Comparison of ENCODE assay signal across 16 cellular contexts in the genomic region with DNA sequence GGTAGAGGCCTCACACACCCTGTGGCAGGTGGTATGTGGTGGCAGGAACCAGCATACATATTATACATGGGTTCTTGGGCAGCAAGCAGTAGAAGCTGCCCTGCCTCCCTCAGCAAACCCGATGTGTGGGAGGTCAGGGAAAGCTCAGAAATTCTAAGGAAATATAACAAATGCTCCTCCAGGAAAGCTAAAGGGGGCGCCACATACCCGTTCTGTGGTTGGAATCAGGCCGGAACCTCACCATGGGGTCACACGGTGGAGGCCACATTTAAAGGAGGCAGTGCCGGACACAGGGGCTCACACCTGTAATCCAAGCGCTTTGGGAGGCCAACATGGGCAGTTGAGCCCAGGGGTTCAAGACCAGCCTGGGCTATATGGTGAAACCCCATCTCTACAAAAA. TPM values are rescaled to one million over a fixed set of nuclear protein-coding genes. Genes with fewer than 3 reads are reported as not detected.
DNase-seq lines count a peak whose midpoint lies in the region; ATAC-seq and TF ChIP-seq lines count a peak whose summit lies in the region.
"Had no signal": no experiment of that assay in that cellular context is flagged by ENCODE, and none has a peak within 500 bp of the region (broad histone marks: within the 10 kb centered on the region; RNA-seq: fewer than 3 reads in every experiment).

No MANE protein-coding gene starts in this region.

- TF ChIP-seq CTCF in C4-2B (conservative IDR thresholded peaks at IDR 0.05) (peak; percentile 15; the same call in 1 of the 2 replicates), chondrocyte (IDR thresholded peaks at IDR 0.05) (peak; percentile 65), right lobe of liver (IDR thresholded peaks at IDR 0.05) (peak in 3 of 4 donors; percentile 17 to 37 (median 19)), GM10266 (IDR thresholded peaks at IDR 0.05; ENCODE audit: control insufficient read depth, insufficient read depth, low read depth, missing control alignments) (no peak)

- H3K4me3 Mint-ChIP-seq in chondrocyte (ENCODE audit: unreplicated experiment), result no peak overlapping the region
- no peak overlapping the region for H3K4me3 Mint-ChIP-seq in naive thymus-derived CD4-positive, alpha-beta T cell
- H3K4me3 Mint-ChIP-seq: activated CD4-positive, alpha-beta T cell treated with anti-CD3 and anti-CD28 coated beads, Interleukin-2, amount 10 ng/mL, durations not matched to agents 24 days and 14 days; CD4-positive, CD25-positive, alpha-beta regulatory T cell had no signal

- CTCF ChIA-PET in naive thymus-derived CD4-positive, alpha-beta T cell (lab: Charles Lee), result no interaction called here

- no peaks in the 10 kb centered on the region for H3K4me1 ChIP-seq in right lobe of liver
- H3K4me1 ChIP-seq in naive thymus-derived CD4-positive, alpha-beta T cell (ENCODE audit: control insufficient read depth in 2 of 2, insufficient read depth in 2 of 2, low read length in 2 of 2), result no peaks in the 10 kb centered on the region

- no peaks in the 10 kb centered on the region for H3K36me3 Mint-ChIP-seq in chondrocyte (ENCODE audit: low read depth)
- no peaks in the 10 kb centered on the region for H3K36me3 Mint-ChIP-seq in naive thymus-derived CD4-positive, alpha-beta T cell
- H3K36me3 Mint-ChIP-seq: CD4-positive, CD25-positive, alpha-beta regulatory T cell had no signal

- TF ChIP-seq POLR2A in right lobe of liver (IDR thresholded peaks at IDR 0.05), result no peak

- no peaks in the 10 kb centered on the region for H3K9me3 ChIP-seq in MG63
- no peaks in the 10 kb centered on the region for H3K9me3 ChIP-seq in right lobe of liver
- no peaks in the 10 kb centered on the region for H3K9me3 ChIP-seq in naive thymus-derived CD4-positive, alpha-beta T cell (ENCODE audit: control insufficient read depth in 2 of 3, low read length in 3 of 3)
- H3K9me3 ChIP-seq: mucosa of descending colon, thoracic aorta had no signal

- DNase-seq in MG63 (peak; percentile 30), chondrocyte (ENCODE audit: low spot score) (peak; percentile 59), right lobe of liver (no peak), GM10266 (ENCODE audit: extremely low spot score) (no peak), NCI-H1092 treated with DMSO at 0.1 percent for 48 hours (lab: John Stamatoyannopoulos, UW) (no peak)
- no peak for DNase-seq in naive thymus-derived CD4-positive, alpha-beta T cell
- no peak for DNase-seq in activated CD4-positive, alpha-beta T cell treated with anti-CD3 and anti-CD28 coated beads, Interleukin-2, amount 50 U/mL, for 48 hours
- DNase-seq: activated CD4-positive, alpha-beta T cell treated with anti-CD3 and anti-CD28 coated beads, Interleukin-2, amount 10 ng/mL, durations not matched to agents 24 days and 14 days; activated effector memory CD4-positive, alpha-beta T cell treated with Interleukin-2 at 50 U/mL for 16 hours; CD4-positive, CD25-positive, alpha-beta regulatory T cell; cortex of kidney; mucosa of descending colon; NCI-H226; right cardiac atrium had no signal

- no peaks in the 10 kb centered on the region for H3K36me3 ChIP-seq in MG63
- H3K36me3 ChIP-seq in right lobe of liver, result no peaks in the 10 kb centered on the region
- no peaks in the 10 kb centered on the region for H3K36me3 ChIP-seq in naive thymus-derived CD4-positive, alpha-beta T cell (ENCODE audit: control insufficient read depth in 2 of 3, insufficient read depth in 3 of 3, low read length in 3 of 3)
- H3K36me3 ChIP-seq: thoracic aorta had no signal

- POLR2A ChIA-PET in naive thymus-derived CD4-positive, alpha-beta T cell (lab: Charles Lee), result no interaction called here

- no peaks in the 10 kb centered on the region for H3K27me3 Mint-ChIP-seq in chondrocyte (ENCODE audit: low read depth)
- no peaks in the 10 kb centered on the region for H3K27me3 Mint-ChIP-seq in naive thymus-derived CD4-positive, alpha-beta T cell
- H3K27me3 Mint-ChIP-seq: activated CD4-positive, alpha-beta T cell treated with anti-CD3 and anti-CD28 coated beads, Interleukin-2, amount 10 ng/mL, durations not matched to agents 24 days and 14 days had no signal

- no peak overlapping the region for H3K27ac Mint-ChIP-seq in chondrocyte (ENCODE audit: unreplicated experiment)
- no peak overlapping the region for H3K27ac Mint-ChIP-seq in naive thymus-derived CD4-positive, alpha-beta T cell
- H3K27ac Mint-ChIP-seq: activated CD4-positive, alpha-beta T cell treated with anti-CD3 and anti-CD28 coated beads, Interleukin-2, amount 10 ng/mL, durations not matched to agents 24 days and 14 days; CD4-positive, CD25-positive, alpha-beta regulatory T cell had no signal

- no peaks in the 10 kb centered on the region for H3K4me1 Mint-ChIP-seq in chondrocyte (ENCODE audit: low read depth)
- H3K4me1 Mint-ChIP-seq in naive thymus-derived CD4-positive, alpha-beta T cell, result no peaks in the 10 kb centered on the region
- H3K4me1 Mint-ChIP-seq: activated CD4-positive, alpha-beta T cell treated with anti-CD3 and anti-CD28 coated beads, Interleukin-2, amount 10 ng/mL, durations not matched to agents 24 days and 14 days; CD4-positive, CD25-positive, alpha-beta regulatory T cell had no signal

- intact Hi-C loops in right lobe of liver (cut with DNase I), result loop anchor here (5.0 kb wide), 3 partner anchors 71 to 146 kb away; no protein-coding TSS in a partner anchor
- intact Hi-C loops in naive thymus-derived CD4-positive, alpha-beta T cell (cut with micrococcal nuclease), result no loop called here

- 39% methylated on average over 5 of the region's 7 CpGs for whole genome bisulfite sequencing in right lobe of liver (ENCODE audit: insufficient coverage, low coverage, low lambda C conversion rate, missing lambda C conversion rate)

- H3K27ac ChIP-seq in C4-2B, result no peak overlapping the region
- H3K27ac ChIP-seq in right lobe of liver, result no peak overlapping the region
- H3K27ac ChIP-seq in naive thymus-derived CD4-positive, alpha-beta T cell (ENCODE audit: low read depth, low read length), result no peak overlapping the region
- H3K27ac ChIP-seq: thoracic aorta had no signal

- peak in 2 of 4 donors; percentile 17 to 26 for ATAC-seq in right lobe of liver
- ATAC-seq in naive thymus-derived CD4-positive, alpha-beta T cell, result no peak
- ATAC-seq: mucosa of descending colon, right cardiac atrium had no signal

- H3K27me3 ChIP-seq in MG63 (no peaks in the 10 kb centered on the region), right lobe of liver (no peaks in the 10 kb centered on the region)
- no peaks in the 10 kb centered on the region for H3K27me3 ChIP-seq in naive thymus-derived CD4-positive, alpha-beta T cell (ENCODE audit: control insufficient read depth in 2 of 2, insufficient read depth in 2 of 2, low read length in 2 of 2)

- H3K9me3 Mint-ChIP-seq in chondrocyte (ENCODE audit: low read depth), result no peaks in the 10 kb centered on the region
- no peaks in the 10 kb centered on the region for H3K9me3 Mint-ChIP-seq in naive thymus-derived CD4-positive, alpha-beta T cell
- H3K9me3 Mint-ChIP-seq: activated CD4-positive, alpha-beta T cell treated with anti-CD3 and anti-CD28 coated beads, Interleukin-2, amount 10 ng/mL, durations not matched to agents 24 days and 14 days had no signal

- H3K4me3 ChIP-seq in MG63 (no peak overlapping the region), right lobe of liver (no peak overlapping the region)
- H3K4me3 ChIP-seq in naive thymus-derived CD4-positive, alpha-beta T cell (ENCODE audit: low read length), result no peak overlapping the region
- H3K4me3 ChIP-seq: mucosa of descending colon, thoracic aorta had no signal

RNA-seq across cellular contexts. Expression of gene KATNB1, which starts 12.4 kb away (rescaled TPM):
- total RNA-seq in MG63 (2014; rRNA removed; shearing (Covaris generic); ENCODE audit: low replicate concordance), result 22.6 and 62.7 TPM in 2 replicates
- total RNA-seq in chondrocyte (14.0 to 20.6 TPM (median 14.7 TPM) in 3 replicates), right lobe of liver (10 to 100 TPM in 2 of 6 experiments, 1 to 10 TPM in 4; 5.6 to 17.5 (median 8.5) TPM)
- total RNA-seq in naive thymus-derived CD4-positive, alpha-beta T cell, result 10 to 100 TPM; 20.4 to 30.4 (median 26.0) TPM
- 10 to 100 TPM; 25.2 to 32.9 TPM for polyA plus RNA-seq in naive thymus-derived CD4-positive, alpha-beta T cell

RNA-seq across cellular contexts. Expression of gene DRC7, which starts 28.6 kb away (rescaled TPM):
- not detected in 2 replicates for total RNA-seq in MG63 (2014; rRNA removed; shearing (Covaris generic); ENCODE audit: low replicate concordance)
- not detected in 3 replicates for total RNA-seq in chondrocyte
- total RNA-seq in right lobe of liver, result under 1 TPM; 0.06 to 0.37 (median 0.19) TPM
- not detected for total RNA-seq in naive thymus-derived CD4-positive, alpha-beta T cell
- polyA plus RNA-seq in naive thymus-derived CD4-positive, alpha-beta T cell, result not detected
- total RNA-seq: activated CD4-positive, alpha-beta T cell treated with anti-CD3 and anti-CD28 coated beads, Interleukin-2, amount 10 ng/mL, durations not matched to agents 24 days and 14 days; CD4-positive, CD25-positive, alpha-beta regulatory T cell; mucosa of descending colon; right cardiac atrium; thoracic aorta had no signal
- polyA plus RNA-seq: CD4-positive, CD25-positive, alpha-beta regulatory T cell; right cardiac atrium had no signal

RNA-seq across cellular contexts. Expression of gene ADGRG3, which starts 55.1 kb away (rescaled TPM):
- not detected in 2 replicates for total RNA-seq in MG63 (2014; rRNA removed; shearing (Covaris generic); ENCODE audit: low replicate concordance)
- total RNA-seq in chondrocyte (not detected in 3 replicates), right lobe of liver (1 to 10 TPM in 1 of 6 experiments, under 1 TPM in 5; 0.37 to 1.6 (median 0.83) TPM)
- total RNA-seq in naive thymus-derived CD4-positive, alpha-beta T cell, result 10 to 100 TPM in 1 of 5 experiments, 1 to 10 TPM in 1, not detected in 3; 4.9 to 14.1 TPM
- polyA plus RNA-seq in naive thymus-derived CD4-positive, alpha-beta T cell, result not detected
- total RNA-seq: activated CD4-positive, alpha-beta T cell treated with anti-CD3 and anti-CD28 coated beads, Interleukin-2, amount 10 ng/mL, durations not matched to agents 24 days and 14 days had no signal
- polyA plus RNA-seq: CD4-positive, CD25-positive, alpha-beta regulatory T cell had no signal

Comparison
In these comparisons a context has a peak if more than half of its experiments do, and no peak if none do; other contexts are left out.
1. DNase-seq: peak in MG63 (single experiment) and chondrocyte (single experiment); none in right lobe of liver (0 of 3), GM10266 (single experiment), NCI-H1092 treated with DMSO at 0.1 percent for 48 hours (single experiment), naive thymus-derived CD4-positive, alpha-beta T cell (0 of 9) and activated CD4-positive, alpha-beta T cell treated with anti-CD3 and anti-CD28 coated beads, Interleukin-2, amount 50 U/mL, for 48 hours (0 of 2).
2. intact Hi-C loops: an anchor here in right lobe of liver (5.0 kb wide); none called in naive thymus-derived CD4-positive, alpha-beta T cell.